Comparison of ENCODE assay signal across 1 cellular context in the genomic region with DNA sequence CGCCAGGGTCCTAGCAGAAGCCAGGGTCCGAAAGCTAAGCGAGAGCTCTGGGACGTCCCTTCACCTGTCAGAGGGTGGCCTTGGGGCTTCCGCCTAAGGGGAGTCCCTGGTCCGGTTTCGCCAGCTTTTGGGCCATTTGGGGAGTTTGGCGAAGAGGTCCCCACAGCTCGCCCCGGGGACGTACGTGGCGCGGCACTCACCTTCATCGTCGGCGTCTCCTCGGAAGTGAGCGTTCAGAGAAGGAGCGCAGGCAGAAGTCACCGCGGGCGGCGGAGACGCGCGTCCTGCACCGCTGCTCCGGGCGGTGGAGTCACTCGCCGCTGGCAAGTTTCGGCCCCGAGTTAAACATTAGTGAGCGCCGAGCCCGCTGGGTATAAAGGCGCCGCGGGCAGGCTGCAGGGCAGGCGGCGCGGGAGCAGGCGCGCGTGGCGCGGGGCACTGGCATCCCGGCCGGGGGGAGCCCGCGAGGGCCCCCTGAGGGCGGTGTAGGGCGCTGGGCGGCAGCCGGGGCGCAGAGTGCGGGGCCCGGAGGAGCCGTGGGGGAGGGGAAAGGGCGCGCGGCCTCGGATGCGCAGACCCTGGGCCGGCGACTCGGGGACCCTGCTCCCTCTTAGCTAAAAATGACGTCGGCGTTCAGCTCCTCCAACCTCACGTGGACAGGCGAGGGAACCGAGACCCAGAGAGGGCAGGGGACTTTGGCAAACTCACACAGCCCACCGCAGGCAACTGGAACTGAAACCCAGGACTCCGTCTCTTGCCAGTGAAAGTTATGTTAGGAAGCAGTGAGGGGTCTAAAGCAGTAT.
TF ChIP-seq lines count a peak whose summit lies in the region.

A gene (minus strand): TSS at position 440 of the 803 bp plus-strand sequence. CDS start 234 bp downstream, at position 206.

TF ChIP-seq in HepG2, 621 proteins besides CTCF, POLR2A, EP300 and RAD21 (continued from another document and continues in another):
- TF ChIP-seq, protein P1, sequence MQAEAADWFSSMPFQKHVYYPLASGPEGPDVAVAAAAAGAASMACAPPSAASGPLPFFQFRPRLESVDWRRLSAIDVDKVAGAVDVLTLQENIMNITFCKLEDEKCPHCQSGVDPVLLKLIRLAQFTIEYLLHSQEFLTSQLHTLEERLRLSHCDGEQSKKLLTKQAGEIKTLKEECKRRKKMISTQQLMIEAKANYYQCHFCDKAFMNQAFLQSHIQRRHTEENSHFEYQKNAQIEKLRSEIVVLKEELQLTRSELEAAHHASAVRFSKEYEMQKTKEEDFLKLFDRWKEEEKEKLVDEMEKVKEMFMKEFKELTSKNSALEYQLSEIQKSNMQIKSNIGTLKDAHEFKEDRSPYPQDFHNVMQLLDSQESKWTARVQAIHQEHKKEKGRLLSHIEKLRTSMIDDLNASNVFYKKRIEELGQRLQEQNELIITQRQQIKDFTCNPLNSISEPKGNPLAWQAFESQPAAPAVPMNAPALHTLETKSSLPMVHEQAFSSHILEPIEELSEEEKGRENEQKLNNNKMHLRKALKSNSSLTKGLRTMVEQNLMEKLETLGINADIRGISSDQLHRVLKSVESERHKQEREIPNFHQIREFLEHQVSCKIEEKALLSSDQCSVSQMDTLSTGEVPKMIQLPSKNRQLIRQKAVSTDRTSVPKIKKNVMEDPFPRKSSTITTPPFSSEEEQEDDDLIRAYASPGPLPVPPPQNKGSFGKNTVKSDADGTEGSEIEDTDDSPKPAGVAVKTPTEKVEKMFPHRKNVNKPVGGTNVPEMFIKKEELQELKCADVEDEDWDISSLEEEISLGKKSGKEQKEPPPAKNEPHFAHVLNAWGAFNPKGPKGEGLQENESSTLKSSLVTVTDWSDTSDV (CRISPR knock-in tag; IDR thresholded peaks at IDR 0.05) = 0 out of 2 replicates have a peak, but pooled peaks have one; percentile 74
- no peak for TF ChIP-seq SIX1 (CRISPR knock-in tag; IDR thresholded peaks at IDR 0.05; ENCODE audit: borderline replicate concordance)
- TF ChIP-seq KAT2B (IDR thresholded peaks at IDR 0.05; ENCODE audit: borderline replicate concordance, low read depth, low read length) = no peak
- TF ChIP-seq, protein P2, sequence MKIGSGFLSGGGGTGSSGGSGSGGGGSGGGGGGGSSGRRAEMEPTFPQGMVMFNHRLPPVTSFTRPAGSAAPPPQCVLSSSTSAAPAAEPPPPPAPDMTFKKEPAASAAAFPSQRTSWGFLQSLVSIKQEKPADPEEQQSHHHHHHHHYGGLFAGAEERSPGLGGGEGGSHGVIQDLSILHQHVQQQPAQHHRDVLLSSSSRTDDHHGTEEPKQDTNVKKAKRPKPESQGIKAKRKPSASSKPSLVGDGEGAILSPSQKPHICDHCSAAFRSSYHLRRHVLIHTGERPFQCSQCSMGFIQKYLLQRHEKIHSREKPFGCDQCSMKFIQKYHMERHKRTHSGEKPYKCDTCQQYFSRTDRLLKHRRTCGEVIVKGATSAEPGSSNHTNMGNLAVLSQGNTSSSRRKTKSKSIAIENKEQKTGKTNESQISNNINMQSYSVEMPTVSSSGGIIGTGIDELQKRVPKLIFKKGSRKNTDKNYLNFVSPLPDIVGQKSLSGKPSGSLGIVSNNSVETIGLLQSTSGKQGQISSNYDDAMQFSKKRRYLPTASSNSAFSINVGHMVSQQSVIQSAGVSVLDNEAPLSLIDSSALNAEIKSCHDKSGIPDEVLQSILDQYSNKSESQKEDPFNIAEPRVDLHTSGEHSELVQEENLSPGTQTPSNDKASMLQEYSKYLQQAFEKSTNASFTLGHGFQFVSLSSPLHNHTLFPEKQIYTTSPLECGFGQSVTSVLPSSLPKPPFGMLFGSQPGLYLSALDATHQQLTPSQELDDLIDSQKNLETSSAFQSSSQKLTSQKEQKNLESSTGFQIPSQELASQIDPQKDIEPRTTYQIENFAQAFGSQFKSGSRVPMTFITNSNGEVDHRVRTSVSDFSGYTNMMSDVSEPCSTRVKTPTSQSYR (CRISPR knock-in tag; IDR thresholded peaks at IDR 0.05; ENCODE audit: borderline replicate concordance) = peak; percentile 79
- TF ChIP-seq ZNF720 (CRISPR knock-in tag; IDR thresholded peaks at IDR 0.05) = no peak
- TF ChIP-seq SP5 (CRISPR knock-in tag; IDR thresholded peaks at IDR 0.05; ENCODE audit: borderline replicate concordance, low read depth) = no peak
- TF ChIP-seq, protein P3, sequence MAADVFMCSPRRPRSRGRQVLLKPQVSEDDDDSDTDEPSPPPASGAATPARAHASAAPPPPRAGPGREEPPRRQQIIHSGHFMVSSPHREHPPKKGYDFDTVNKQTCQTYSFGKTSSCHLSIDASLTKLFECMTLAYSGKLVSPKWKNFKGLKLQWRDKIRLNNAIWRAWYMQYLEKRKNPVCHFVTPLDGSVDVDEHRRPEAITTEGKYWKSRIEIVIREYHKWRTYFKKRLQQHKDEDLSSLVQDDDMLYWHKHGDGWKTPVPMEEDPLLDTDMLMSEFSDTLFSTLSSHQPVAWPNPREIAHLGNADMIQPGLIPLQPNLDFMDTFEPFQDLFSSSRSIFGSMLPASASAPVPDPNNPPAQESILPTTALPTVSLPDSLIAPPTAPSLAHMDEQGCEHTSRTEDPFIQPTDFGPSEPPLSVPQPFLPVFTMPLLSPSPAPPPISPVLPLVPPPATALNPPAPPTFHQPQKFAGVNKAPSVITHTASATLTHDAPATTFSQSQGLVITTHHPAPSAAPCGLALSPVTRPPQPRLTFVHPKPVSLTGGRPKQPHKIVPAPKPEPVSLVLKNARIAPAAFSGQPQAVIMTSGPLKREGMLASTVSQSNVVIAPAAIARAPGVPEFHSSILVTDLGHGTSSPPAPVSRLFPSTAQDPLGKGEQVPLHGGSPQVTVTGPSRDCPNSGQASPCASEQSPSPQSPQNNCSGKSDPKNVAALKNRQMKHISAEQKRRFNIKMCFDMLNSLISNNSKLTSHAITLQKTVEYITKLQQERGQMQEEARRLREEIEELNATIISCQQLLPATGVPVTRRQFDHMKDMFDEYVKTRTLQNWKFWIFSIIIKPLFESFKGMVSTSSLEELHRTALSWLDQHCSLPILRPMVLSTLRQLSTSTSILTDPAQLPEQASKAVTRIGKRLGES (CRISPR knock-in tag; IDR thresholded peaks at IDR 0.05; ENCODE audit: borderline replicate concordance) = no peak; the same call in 1 of the 2 replicates
- no peak for TF ChIP-seq NFIB (CRISPR knock-in tag; IDR thresholded peaks at IDR 0.05; ENCODE audit: borderline replicate concordance)
- TF ChIP-seq MXD4 (CRISPR knock-in tag; IDR thresholded peaks at IDR 0.05) = no peak; the same call in 1 of the 2 replicates
- TF ChIP-seq ZNF746 (CRISPR knock-in tag; IDR thresholded peaks at IDR 0.05) = no peak
- TF ChIP-seq KAT8 (CRISPR knock-in tag; IDR thresholded peaks at IDR 0.05) = peak; percentile 30
- TF ChIP-seq, protein P4, sequence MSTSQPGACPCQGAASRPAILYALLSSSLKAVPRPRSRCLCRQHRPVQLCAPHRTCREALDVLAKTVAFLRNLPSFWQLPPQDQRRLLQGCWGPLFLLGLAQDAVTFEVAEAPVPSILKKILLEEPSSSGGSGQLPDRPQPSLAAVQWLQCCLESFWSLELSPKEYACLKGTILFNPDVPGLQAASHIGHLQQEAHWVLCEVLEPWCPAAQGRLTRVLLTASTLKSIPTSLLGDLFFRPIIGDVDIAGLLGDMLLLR (CRISPR knock-in tag; IDR thresholded peaks at IDR 0.05) = no peak; the same call in 1 of the 2 replicates
- TF ChIP-seq, protein P5, sequence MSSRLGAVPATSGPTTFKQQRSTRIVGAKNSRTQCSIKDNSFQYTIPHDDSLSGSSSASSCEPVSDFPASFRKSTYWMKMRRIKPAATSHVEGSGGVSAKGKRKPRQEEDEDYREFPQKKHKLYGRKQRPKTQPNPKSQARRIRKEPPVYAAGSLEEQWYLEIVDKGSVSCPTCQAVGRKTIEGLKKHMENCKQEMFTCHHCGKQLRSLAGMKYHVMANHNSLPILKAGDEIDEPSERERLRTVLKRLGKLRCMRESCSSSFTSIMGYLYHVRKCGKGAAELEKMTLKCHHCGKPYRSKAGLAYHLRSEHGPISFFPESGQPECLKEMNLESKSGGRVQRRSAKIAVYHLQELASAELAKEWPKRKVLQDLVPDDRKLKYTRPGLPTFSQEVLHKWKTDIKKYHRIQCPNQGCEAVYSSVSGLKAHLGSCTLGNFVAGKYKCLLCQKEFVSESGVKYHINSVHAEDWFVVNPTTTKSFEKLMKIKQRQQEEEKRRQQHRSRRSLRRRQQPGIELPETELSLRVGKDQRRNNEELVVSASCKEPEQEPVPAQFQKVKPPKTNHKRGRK (CRISPR knock-in tag; IDR thresholded peaks at IDR 0.05) = no peak
- TF ChIP-seq, protein P6, sequence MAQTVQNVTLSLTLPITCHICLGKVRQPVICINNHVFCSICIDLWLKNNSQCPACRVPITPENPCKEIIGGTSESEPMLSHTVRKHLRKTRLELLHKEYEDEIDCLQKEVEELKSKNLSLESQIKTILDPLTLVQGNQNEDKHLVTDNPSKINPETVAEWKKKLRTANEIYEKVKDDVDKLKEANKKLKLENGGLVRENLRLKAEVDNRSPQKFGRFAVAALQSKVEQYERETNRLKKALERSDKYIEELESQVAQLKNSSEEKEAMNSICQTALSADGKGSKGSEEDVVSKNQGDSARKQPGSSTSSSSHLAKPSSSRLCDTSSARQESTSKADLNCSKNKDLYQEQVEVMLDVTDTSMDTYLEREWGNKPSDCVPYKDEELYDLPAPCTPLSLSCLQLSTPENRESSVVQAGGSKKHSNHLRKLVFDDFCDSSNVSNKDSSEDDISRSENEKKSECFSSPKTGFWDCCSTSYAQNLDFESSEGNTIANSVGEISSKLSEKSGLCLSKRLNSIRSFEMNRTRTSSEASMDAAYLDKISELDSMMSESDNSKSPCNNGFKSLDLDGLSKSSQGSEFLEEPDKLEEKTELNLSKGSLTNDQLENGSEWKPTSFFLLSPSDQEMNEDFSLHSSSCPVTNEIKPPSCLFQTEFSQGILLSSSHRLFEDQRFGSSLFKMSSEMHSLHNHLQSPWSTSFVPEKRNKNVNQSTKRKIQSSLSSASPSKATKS (CRISPR knock-in tag; IDR thresholded peaks at IDR 0.05) = no peak
- TF ChIP-seq ZNF652 (CRISPR knock-in tag; IDR thresholded peaks at IDR 0.05; ENCODE audit: borderline replicate concordance, low read depth) = no peak
- TF ChIP-seq, protein P7, sequence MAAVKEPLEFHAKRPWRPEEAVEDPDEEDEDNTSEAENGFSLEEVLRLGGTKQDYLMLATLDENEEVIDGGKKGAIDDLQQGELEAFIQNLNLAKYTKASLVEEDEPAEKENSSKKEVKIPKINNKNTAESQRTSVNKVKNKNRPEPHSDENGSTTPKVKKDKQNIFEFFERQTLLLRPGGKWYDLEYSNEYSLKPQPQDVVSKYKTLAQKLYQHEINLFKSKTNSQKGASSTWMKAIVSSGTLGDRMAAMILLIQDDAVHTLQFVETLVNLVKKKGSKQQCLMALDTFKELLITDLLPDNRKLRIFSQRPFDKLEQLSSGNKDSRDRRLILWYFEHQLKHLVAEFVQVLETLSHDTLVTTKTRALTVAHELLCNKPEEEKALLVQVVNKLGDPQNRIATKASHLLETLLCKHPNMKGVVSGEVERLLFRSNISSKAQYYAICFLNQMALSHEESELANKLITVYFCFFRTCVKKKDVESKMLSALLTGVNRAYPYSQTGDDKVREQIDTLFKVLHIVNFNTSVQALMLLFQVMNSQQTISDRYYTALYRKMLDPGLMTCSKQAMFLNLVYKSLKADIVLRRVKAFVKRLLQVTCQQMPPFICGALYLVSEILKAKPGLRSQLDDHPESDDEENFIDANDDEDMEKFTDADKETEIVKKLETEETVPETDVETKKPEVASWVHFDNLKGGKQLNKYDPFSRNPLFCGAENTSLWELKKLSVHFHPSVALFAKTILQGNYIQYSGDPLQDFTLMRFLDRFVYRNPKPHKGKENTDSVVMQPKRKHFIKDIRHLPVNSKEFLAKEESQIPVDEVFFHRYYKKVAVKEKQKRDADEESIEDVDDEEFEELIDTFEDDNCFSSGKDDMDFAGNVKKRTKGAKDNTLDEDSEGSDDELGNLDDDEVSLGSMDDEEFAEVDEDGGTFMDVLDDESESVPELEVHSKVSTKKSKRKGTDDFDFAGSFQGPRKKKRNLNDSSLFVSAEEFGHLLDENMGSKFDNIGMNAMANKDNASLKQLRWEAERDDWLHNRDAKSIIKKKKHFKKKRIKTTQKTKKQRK (IDR thresholded peaks at IDR 0.05; ENCODE audit: low read length) = no peak
- peak; percentile 66 for TF ChIP-seq NRL (CRISPR knock-in tag; IDR thresholded peaks at IDR 0.05; ENCODE audit: borderline replicate concordance)
- TF ChIP-seq WIZ (CRISPR knock-in tag; IDR thresholded peaks at IDR 0.05) = peak; percentile 39; the same call in 1 of the 2 replicates
- TF ChIP-seq ZNF224 (CRISPR knock-in tag; IDR thresholded peaks at IDR 0.05) = peak; percentile 63; the same call in 1 of the 2 replicates
- TF ChIP-seq HOXA5 (CRISPR knock-in tag; IDR thresholded peaks at IDR 0.05) = 0 out of 2 replicates have a peak, but pooled peaks have one; percentile 30
- no peak for TF ChIP-seq ZNF17 (CRISPR knock-in tag; IDR thresholded peaks at IDR 0.05)
- TF ChIP-seq, protein P8, sequence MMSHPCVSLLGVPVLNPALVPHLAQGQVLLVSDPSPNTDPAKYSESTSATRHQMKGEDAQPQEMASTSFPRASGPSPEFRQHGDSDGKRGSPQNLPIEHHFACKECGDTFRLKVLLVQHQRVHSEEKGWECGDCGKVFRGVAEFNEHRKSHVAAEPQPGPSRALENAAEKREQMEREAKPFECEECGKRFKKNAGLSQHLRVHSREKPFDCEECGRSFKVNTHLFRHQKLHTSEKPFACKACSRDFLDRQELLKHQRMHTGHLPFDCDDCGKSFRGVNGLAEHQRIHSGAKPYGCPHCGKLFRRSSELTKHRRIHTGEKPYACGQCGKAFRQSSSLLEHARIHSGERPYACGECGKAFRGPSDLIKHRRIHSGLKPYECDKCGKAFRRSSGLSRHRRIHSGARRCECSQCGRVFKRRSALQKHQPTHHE (CRISPR knock-in tag; IDR thresholded peaks at IDR 0.05; ENCODE audit: borderline replicate concordance) = no peak
- no peak for TF ChIP-seq ZNF724P (CRISPR knock-in tag; IDR thresholded peaks at IDR 0.05; ENCODE audit: borderline replicate concordance)
- TF ChIP-seq ZNF552 (CRISPR knock-in tag; IDR thresholded peaks at IDR 0.05; ENCODE audit: borderline replicate concordance) = no peak
- TF ChIP-seq BHLHE40 (IDR thresholded peaks at IDR 0.05; ENCODE audit: low read length) = peak; percentile 19
- TF ChIP-seq, protein P9, sequence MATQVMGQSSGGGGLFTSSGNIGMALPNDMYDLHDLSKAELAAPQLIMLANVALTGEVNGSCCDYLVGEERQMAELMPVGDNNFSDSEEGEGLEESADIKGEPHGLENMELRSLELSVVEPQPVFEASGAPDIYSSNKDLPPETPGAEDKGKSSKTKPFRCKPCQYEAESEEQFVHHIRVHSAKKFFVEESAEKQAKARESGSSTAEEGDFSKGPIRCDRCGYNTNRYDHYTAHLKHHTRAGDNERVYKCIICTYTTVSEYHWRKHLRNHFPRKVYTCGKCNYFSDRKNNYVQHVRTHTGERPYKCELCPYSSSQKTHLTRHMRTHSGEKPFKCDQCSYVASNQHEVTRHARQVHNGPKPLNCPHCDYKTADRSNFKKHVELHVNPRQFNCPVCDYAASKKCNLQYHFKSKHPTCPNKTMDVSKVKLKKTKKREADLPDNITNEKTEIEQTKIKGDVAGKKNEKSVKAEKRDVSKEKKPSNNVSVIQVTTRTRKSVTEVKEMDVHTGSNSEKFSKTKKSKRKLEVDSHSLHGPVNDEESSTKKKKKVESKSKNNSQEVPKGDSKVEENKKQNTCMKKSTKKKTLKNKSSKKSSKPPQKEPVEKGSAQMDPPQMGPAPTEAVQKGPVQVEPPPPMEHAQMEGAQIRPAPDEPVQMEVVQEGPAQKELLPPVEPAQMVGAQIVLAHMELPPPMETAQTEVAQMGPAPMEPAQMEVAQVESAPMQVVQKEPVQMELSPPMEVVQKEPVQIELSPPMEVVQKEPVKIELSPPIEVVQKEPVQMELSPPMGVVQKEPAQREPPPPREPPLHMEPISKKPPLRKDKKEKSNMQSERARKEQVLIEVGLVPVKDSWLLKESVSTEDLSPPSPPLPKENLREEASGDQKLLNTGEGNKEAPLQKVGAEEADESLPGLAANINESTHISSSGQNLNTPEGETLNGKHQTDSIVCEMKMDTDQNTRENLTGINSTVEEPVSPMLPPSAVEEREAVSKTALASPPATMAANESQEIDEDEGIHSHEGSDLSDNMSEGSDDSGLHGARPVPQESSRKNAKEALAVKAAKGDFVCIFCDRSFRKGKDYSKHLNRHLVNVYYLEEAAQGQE (IDR thresholded peaks at IDR 0.05; ENCODE audit: borderline replicate concordance in 1 of 2, low read depth in 1 of 2, low read length in 2 of 2) = peak in 1 of 2 experiments; percentile 8; a peak in 1 of 4 replicates
